In genomic region chr6:108518714-108519576, GRCh38 we compare ENCODE assay signal across 10 cellular contexts. TPM values are rescaled to one million over a fixed set of nuclear protein-coding genes. Genes with fewer than 3 reads are reported as not detected.
DNase-seq lines count a peak whose midpoint lies in the region; FAIRE-seq and TF ChIP-seq lines count a peak whose summit lies in the region.
"Had no signal": no experiment of that assay in that cellular context is flagged by ENCODE, and none has a peak within 500 bp of the region (broad histone marks: within the 10 kb centered on the region; RNA-seq: fewer than 3 reads in every experiment).

No MANE protein-coding gene starts in this region.

- H2BK5ac ChIP-seq in H9 (ENCODE audit: insufficient read length, low read length): no peak overlapping the region

- no peak overlapping the region for H3K14ac ChIP-seq in H9 (ENCODE audit: insufficient read depth, low read length)

- no peaks in the 10 kb centered on the region for H3K23me2 ChIP-seq in H9 (ENCODE audit: insufficient read length, low read depth, low read length, poor library complexity, severe bottlenecking)

- no peak overlapping the region for H3K56ac ChIP-seq in H9 (ENCODE audit: insufficient read length, low read depth, low read length)

- DNase-seq in CD14-positive monocyte (ENCODE audit: low spot score) (no peak), H9 (peak; percentile 51), SK-N-DZ (ENCODE audit: low spot score) (peak; percentile 49), iPS DF 19.7 (ENCODE audit: low read depth, low spot score) (peak; percentile 42), HPDE6-E6E7 (ENCODE audit: extremely low spot score) (no peak), COLO829 (ENCODE audit: low spot score) (no peak), HTR-8/SVneo (ENCODE audit: insufficient read length, low spot score) (no peak), ureter (ENCODE audit: low spot score) (no peak)
- DNase-seq: retina had no signal

- H2AK5ac ChIP-seq in H9 (ENCODE audit: insufficient read length, low read length): no peak overlapping the region

- H3K4me3 Mint-ChIP-seq in CD14-positive monocyte (no peak overlapping the region), H9 (no peak overlapping the region)
- H3K4me3 Mint-ChIP-seq: activated naive CD4-positive, alpha-beta T cell treated with anti-CD3 and anti-CD28 coated beads, Interleukin-2, amount 50 U/mL, for 24 hours had no signal

- no peak overlapping the region for H2BK120ac ChIP-seq in H9 (ENCODE audit: low read depth, low read length, poor library complexity, severe bottlenecking)

- H3K27me3 ChIP-seq in H9 (ENCODE audit: insufficient read depth, low read length): no peaks in the 10 kb centered on the region

- no peak overlapping the region for H3K27ac Mint-ChIP-seq in CD14-positive monocyte
- H3K27ac Mint-ChIP-seq in H9: no peak overlapping the region; a peak in 1 of 7 replicates
- H3K27ac Mint-ChIP-seq: activated naive CD4-positive, alpha-beta T cell treated with anti-CD3 and anti-CD28 coated beads, Interleukin-2, amount 50 U/mL, for 24 hours had no signal

- no peak overlapping the region for H2AFZ ChIP-seq in H9 (ENCODE audit: low read length)

- H2BK15ac ChIP-seq in H9 (ENCODE audit: low read depth, low read length): no peak overlapping the region

- H3K4me1 ChIP-seq in H9 (ENCODE audit: insufficient read depth, low read length): no peaks in the 10 kb centered on the region

- H3K27me3 Mint-ChIP-seq in CD14-positive monocyte (ENCODE audit: low read depth in 3 of 3) (peaks cover 0 to 2% (median 0%) of the 10 kb centered on the region in 3 donors), H9 (ENCODE audit: low read depth) (peaks cover 2% of the 10 kb centered on the region)
- H3K27me3 Mint-ChIP-seq: activated naive CD4-positive, alpha-beta T cell treated with anti-CD3 and anti-CD28 coated beads, Interleukin-2, amount 50 U/mL, for 24 hours had no signal

- no peak overlapping the region for H3K4ac ChIP-seq in H9 (ENCODE audit: low read depth, low read length)

- H3K9ac ChIP-seq in H9 (ENCODE audit: extremely low read depth, insufficient read length, low read length): no peak overlapping the region

- H3K4me2 ChIP-seq in H9 (ENCODE audit: insufficient read depth, insufficient read length, low read length): no peak overlapping the region

- no peak overlapping the region for H2BK20ac ChIP-seq in H9 (ENCODE audit: low read depth, low read length, poor library complexity, severe bottlenecking)

- no peak overlapping the region for H4K5ac ChIP-seq in H9 (ENCODE audit: insufficient read length, low read depth, low read length)

- H4K20me1 ChIP-seq in H9 (ENCODE audit: control insufficient read depth, insufficient read depth, insufficient read length): no peaks in the 10 kb centered on the region

- FAIRE-seq in HTR-8/SVneo (lab: Jason Lieb, UNC): no peak

- H3T11ph ChIP-seq in H9 (ENCODE audit: low read length): no peak overlapping the region

- no peak overlapping the region for H3K27ac ChIP-seq in H9 (ENCODE audit: insufficient read length, low read depth, low read length)

- H3K18ac ChIP-seq in H9 (ENCODE audit: insufficient read length, low read depth, low read length): no peak overlapping the region

- H3K79me1 ChIP-seq in H9 (ENCODE audit: insufficient read depth, low read depth, low read length, poor library complexity, severe bottlenecking): no peaks in the 10 kb centered on the region

- intact Hi-C loops in CD14-positive monocyte (cut with micrococcal nuclease): no loop called here

- WGBS in H9 (ENCODE audit: extremely low coverage, insufficient read length, low lambda C conversion rate): no CpG with 5 or more reads among the region's 5 CpGs

- TF ChIP-seq CTCF in CD14-positive monocyte (IDR thresholded peaks at IDR 0.05) (peak; percentile 30), H9 (conservative IDR thresholded peaks at IDR 0.05) (peak; percentile 78)

- H3K79me2 ChIP-seq in H9 (ENCODE audit: insufficient read depth, low read length): no peaks in the 10 kb centered on the region

- H3K9me3 ChIP-seq in H9 (ENCODE audit: control insufficient read depth, low read depth, low read length): no peaks in the 10 kb centered on the region

- no peak overlapping the region for H4K91ac ChIP-seq in H9 (ENCODE audit: insufficient read length, low read depth, low read length)

- H3K4me1 Mint-ChIP-seq in CD14-positive monocyte (peaks cover 4% of the 10 kb centered on the region), H9 (peaks cover 0 to 3% of the 10 kb centered on the region in 2 experiments; a peak in 1 of 4 replicates)
- H3K4me1 Mint-ChIP-seq: activated naive CD4-positive, alpha-beta T cell treated with anti-CD3 and anti-CD28 coated beads, Interleukin-2, amount 50 U/mL, for 24 hours had no signal

- no peak overlapping the region for H2BK12ac ChIP-seq in H9 (ENCODE audit: insufficient read length, low read depth, low read length)

- peaks cover 0 to 4% (median 2%) of the 10 kb centered on the region in 7 donors for H3K9me3 Mint-ChIP-seq in CD14-positive monocyte
- peaks cover 1 to 5% of the 10 kb centered on the region in 2 experiments for H3K9me3 Mint-ChIP-seq in H9
- H3K9me3 Mint-ChIP-seq: activated naive CD4-positive, alpha-beta T cell treated with anti-CD3 and anti-CD28 coated beads, Interleukin-2, amount 50 U/mL, for 24 hours had no signal

- H4K8ac ChIP-seq in H9 (replicated peaks; ENCODE audit: insufficient read length, low read depth, low read length): no peak overlapping the region

- H3K23ac ChIP-seq in H9 (ENCODE audit: insufficient read length, low read depth, low read length): no peak overlapping the region

- peaks cover 13 to 16% of the 10 kb centered on the region in 2 donors for H3K36me3 Mint-ChIP-seq in CD14-positive monocyte
- peaks cover 1 to 3% (median 2%) of the 10 kb centered on the region in 3 experiments; a peak in 5 of 7 replicates for H3K36me3 Mint-ChIP-seq in H9 (ENCODE audit: insufficient read depth in 1 of 3, low read depth in 3 of 3)

RNA-seq across cellular contexts. Expression of gene FOXO3, which starts 41.8 kb away (rescaled TPM):
- polyA plus RNA-seq in CD14-positive monocyte: 10 to 100 TPM; 15.4 to 17.5 TPM
- total RNA-seq in H9 (2021) (21.7 and 22.1 TPM in 2 replicates), ureter (66.7 TPM)
- polyA plus RNA-seq in SK-N-DZ (2014; cell fraction: cytosol; rRNA removed): 25.5 and 26.1 TPM in 2 replicates
- 9.4 and 14.1 TPM in 2 replicates for polyA plus RNA-seq in SK-N-DZ (2014; cell fraction: nucleus; rRNA removed)

Comparison
In these comparisons a context has a peak if more than half of its experiments do, and no peak if none do; other contexts are left out.
1. DNase-seq: peak in H9 (single experiment), SK-N-DZ (single experiment) and iPS DF 19.7 (single experiment); none in CD14-positive monocyte (single experiment), HPDE6-E6E7 (single experiment), COLO829 (single experiment), HTR-8/SVneo (single experiment) and ureter (single experiment).